In the genomic region with DNA sequence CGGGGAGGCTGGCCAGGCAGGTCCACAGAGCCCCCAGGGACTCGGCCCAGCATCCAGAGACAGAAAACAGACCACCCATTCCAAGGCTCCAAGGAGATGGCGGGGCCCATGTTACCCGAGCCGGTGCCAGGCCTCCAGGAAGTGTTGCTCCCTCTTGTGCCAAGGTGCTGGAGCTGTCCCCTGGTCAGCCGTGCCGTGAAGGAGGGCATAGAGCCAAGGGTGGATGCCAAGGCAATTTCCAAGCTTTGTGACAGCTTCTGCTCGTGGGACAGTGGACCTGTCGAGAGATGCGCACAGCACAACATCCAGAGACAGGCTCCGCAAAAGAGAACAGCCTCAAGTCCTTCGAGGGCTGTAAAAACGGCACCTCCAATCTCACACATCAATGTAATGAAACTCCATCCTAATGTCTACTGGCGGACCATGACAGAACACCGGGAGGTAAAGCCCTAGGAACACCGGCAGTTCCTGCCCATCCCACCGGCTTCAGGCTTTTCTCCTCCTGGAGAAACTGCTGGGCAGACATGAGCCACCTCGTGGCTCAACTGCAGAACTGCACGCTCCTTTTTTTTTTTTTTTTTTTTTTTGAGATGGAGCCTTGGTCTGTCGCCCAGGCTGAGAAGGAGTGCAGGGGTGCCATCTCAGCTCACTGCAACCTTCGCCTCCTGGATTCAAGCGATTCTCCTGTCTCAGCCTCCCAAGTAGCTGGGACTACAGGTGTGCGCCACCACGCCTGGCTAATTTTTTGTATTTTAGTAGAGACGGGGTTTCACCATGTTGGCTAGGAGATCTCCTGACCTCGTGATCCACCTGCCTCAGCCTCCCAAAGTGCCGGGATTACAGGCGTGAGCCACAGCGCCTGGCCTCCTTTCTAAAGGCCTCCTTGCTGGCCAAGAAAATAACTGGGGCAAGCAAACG, we compare ENCODE assay signal across 8 cellular contexts. TPM values are rescaled to one million over a fixed set of nuclear protein-coding genes. Genes with fewer than 3 reads are reported as not detected.
DNase-seq lines count a peak whose midpoint lies in the region; ATAC-seq and TF ChIP-seq lines count a peak whose summit lies in the region.

No MANE protein-coding gene starts in this region.

- H3K9me3 ChIP-seq in AG04450 (ENCODE audit: control insufficient read depth, insufficient read depth, low read length) (no peaks in the 10 kb centered on the region), ovary (no peaks in the 10 kb centered on the region)

- H3K4me1 ChIP-seq in foreskin keratinocyte (no peaks in the 10 kb centered on the region), ovary (ENCODE audit: insufficient read depth) (no peaks in the 10 kb centered on the region)

- H3K4me3 ChIP-seq in AG04450 (ENCODE audit: low read depth, low read length) (no peak overlapping the region), ovary (no peak overlapping the region)

- no peak overlapping the region for H3K27ac ChIP-seq in AG04450 (ENCODE audit: low read depth, low read length)
- H3K27ac ChIP-seq in foreskin keratinocyte: no peak overlapping the region
- H3K27ac ChIP-seq in ovary: no peak overlapping the region

- H3K36me3 Mint-ChIP-seq in activated CD4-positive, alpha-beta T cell treated with anti-CD3 and anti-CD28 coated beads, Interleukin-2, amount 10 ng/mL, durations not matched to agents 7 days and 5 days (ENCODE audit: low read depth): peaks cover 25% of the 10 kb centered on the region

- no peaks in the 10 kb centered on the region for H3K27me3 Mint-ChIP-seq in activated CD4-positive, alpha-beta T cell treated with anti-CD3 and anti-CD28 coated beads, Interleukin-2, amount 10 ng/mL, durations not matched to agents 7 days and 5 days

- ATAC-seq in foreskin keratinocyte (peak; percentile 51), HG02884 (IDR thresholded peaks at IDR 0.05; ENCODE audit: unreplicated experiment) (no peak)

- TF ChIP-seq CTCF in AG04450 (IDR thresholded peaks at IDR 0.05; ENCODE audit: low read depth, low read length) (peak; percentile 83), foreskin keratinocyte (conservative IDR thresholded peaks at IDR 0.05) (peak; percentile 66), ovary (IDR thresholded peaks at IDR 0.05) (peak; percentile 12 to 74 (median 43))

- TF ChIP-seq POLR2A in ovary (IDR thresholded peaks at IDR 0.05): no peak

- DNase-seq in AG04450 (ENCODE audit: low read depth, low spot score): peak; percentile 23
- DNase-seq in G401 (ENCODE audit: low spot score): peak; percentile 85
- peak; percentile 42 for DNase-seq in NCI-H146 treated with DMSO at 0.1 percent for 48 hours (lab: John Stamatoyannopoulos, UW; ENCODE audit: unreplicated experiment)
- peak; percentile 19 for DNase-seq in activated CD4-positive, alpha-beta T cell treated with anti-CD3 and anti-CD28 coated beads, Interleukin-2, amount 10 ng/mL, durations not matched to agents 7 days and 5 days
- peak in 1 of 2 donors; percentile 30 for DNase-seq in foreskin keratinocyte
- DNase-seq in ovary: peak in 3 of 5 donors; percentile 22 to 45 (median 35)
- DNase-seq in activated CD4-positive, CD25-positive, alpha-beta regulatory T cell (lab: John Stamatoyannopoulos, UW): no peak

- H3K27me3 ChIP-seq in AG04450 (ENCODE audit: control insufficient read depth, insufficient read depth, low read length): no peaks in the 10 kb centered on the region
- H3K27me3 ChIP-seq in foreskin keratinocyte: no peaks in the 10 kb centered on the region
- H3K27me3 ChIP-seq in ovary: no peaks in the 10 kb centered on the region

- CTCF ChIA-PET in AG04450 (lab: Charles Lee): interaction anchor here (0.6 to 4.0 kb wide), 9 partner anchors 12 to 489 kb away, joined by 3 to 61 read pairs (median 6); no protein-coding TSS in a partner anchor
- CTCF ChIA-PET in activated CD4-positive, alpha-beta T cell treated with anti-CD3 and anti-CD28 coated beads, Interleukin-2, amount 10 ng/mL, durations not matched to agents 7 days and 5 days (lab: Charles Lee): interaction anchor here (0.6 to 1.6 kb wide), 8 partner anchors 8 to 322 kb away, joined by 3 to 6 read pairs (median 4); no protein-coding TSS in a partner anchor

- H3K4me3 Mint-ChIP-seq in activated CD4-positive, alpha-beta T cell treated with anti-CD3 and anti-CD28 coated beads, Interleukin-2, amount 10 ng/mL, durations not matched to agents 7 days and 5 days: no peak overlapping the region

- no peak overlapping the region for H3K27ac Mint-ChIP-seq in activated CD4-positive, alpha-beta T cell treated with anti-CD3 and anti-CD28 coated beads, Interleukin-2, amount 10 ng/mL, durations not matched to agents 7 days and 5 days

- in situ Hi-C loops in G401 (cut with HindIII; ENCODE audit: low sequenced_read_pairs): no loop called here

- H3K36me3 ChIP-seq in ovary: no peaks in the 10 kb centered on the region

- TF ChIP-seq EP300 in ovary (IDR thresholded peaks at IDR 0.05): no peak

- POLR2A ChIA-PET in AG04450 (lab: Yijun Ruan, JAX): no interaction called here
- POLR2A ChIA-PET in activated CD4-positive, alpha-beta T cell treated with anti-CD3 and anti-CD28 coated beads, Interleukin-2, amount 10 ng/mL, durations not matched to agents 7 days and 5 days (lab: Charles Lee): no interaction called here

- 48 to 56% (median 49%) methylated on average over 30 of the region's 30 CpGs for WGBS in ovary, 3 donors

- intact Hi-C loops in ovary (cut with DNase I): loop anchor here in 3 of 4 donors (5.0 to 10.0 kb wide), 2 partner anchors 61 to 63 kb away; no protein-coding TSS in a partner anchor

- H3K9me3 Mint-ChIP-seq in activated CD4-positive, alpha-beta T cell treated with anti-CD3 and anti-CD28 coated beads, Interleukin-2, amount 10 ng/mL, durations not matched to agents 7 days and 5 days: no peaks in the 10 kb centered on the region

- H3K4me1 Mint-ChIP-seq in activated CD4-positive, alpha-beta T cell treated with anti-CD3 and anti-CD28 coated beads, Interleukin-2, amount 10 ng/mL, durations not matched to agents 7 days and 5 days: peaks cover 16% of the 10 kb centered on the region

RNA-seq across cellular contexts. Expression of a gene that starts 30.9 kb away (rescaled TPM):
- not detected in 2 replicates for polyA plus RNA-seq in AG04450 (2011; rRNA removed)
- polyA minus RNA-seq in AG04450 (2011; rRNA and poly(A)+ RNA removed): not detected in 2 replicates
- not detected in 2 replicates for total RNA-seq in G401 (2014; rRNA removed; shearing (Covaris generic))
- not detected for total RNA-seq in activated CD4-positive, alpha-beta T cell treated with anti-CD3 and anti-CD28 coated beads, Interleukin-2, amount 10 ng/mL, durations not matched to agents 7 days and 5 days
- total RNA-seq in foreskin keratinocyte: not detected in 2 replicates
- polyA plus RNA-seq in foreskin keratinocyte: not detected in 2 replicates
- not detected for total RNA-seq in ovary
- not detected for polyA plus RNA-seq in ovary

RNA-seq across cellular contexts. Expression of a gene that starts 44.0 kb away (rescaled TPM):
- polyA plus RNA-seq in AG04450 (2011; rRNA removed) (not detected in 2 replicates), foreskin keratinocyte (not detected in 2 replicates), ovary (under 1 TPM in 1 of 2 donors, not detected in 1; 0.86 TPM)
- not detected in 2 replicates for polyA minus RNA-seq in AG04450 (2011; rRNA and poly(A)+ RNA removed)
- not detected in 2 replicates for total RNA-seq in G401 (2014; rRNA removed; shearing (Covaris generic))
- total RNA-seq in activated CD4-positive, alpha-beta T cell treated with anti-CD3 and anti-CD28 coated beads, Interleukin-2, amount 10 ng/mL, durations not matched to agents 7 days and 5 days: not detected
- total RNA-seq in foreskin keratinocyte (not detected in 2 replicates), ovary (under 1 TPM in 1 of 7 donors, not detected in 6; 0.61 TPM)

RNA-seq across cellular contexts. Expression of a gene that starts 44.2 kb away (rescaled TPM):
- polyA plus RNA-seq in AG04450 (2011; rRNA removed) (16.2 and 20.0 TPM in 2 replicates), foreskin keratinocyte (9.8 and 10.4 TPM in 2 replicates), ovary (10 to 100 TPM in 1 of 2 donors, 1 to 10 TPM in 1; 9.4 to 15.2 TPM)
- 18.2 and 23.7 TPM in 2 replicates for polyA minus RNA-seq in AG04450 (2011; rRNA and poly(A)+ RNA removed)
- total RNA-seq in G401 (2014; rRNA removed; shearing (Covaris generic)): 13.0 and 19.4 TPM in 2 replicates
- 10 to 100 TPM; 22.2 to 24.4 TPM for total RNA-seq in activated CD4-positive, alpha-beta T cell treated with anti-CD3 and anti-CD28 coated beads, Interleukin-2, amount 10 ng/mL, durations not matched to agents 7 days and 5 days
- total RNA-seq in foreskin keratinocyte (17.6 and 19.1 TPM in 2 replicates), ovary (10 to 100 TPM in 5 of 7 donors, 1 to 10 TPM in 2; 8.8 to 13.2 (median 11.8) TPM)

RNA-seq across cellular contexts. Expression of a gene that starts 44.2 kb away (rescaled TPM):
- polyA plus RNA-seq in AG04450 (2011; rRNA removed): 3.1 and 3.7 TPM in 2 replicates
- 4.7 and 6.4 TPM in 2 replicates for polyA minus RNA-seq in AG04450 (2011; rRNA and poly(A)+ RNA removed)
- total RNA-seq in G401 (2014; rRNA removed; shearing (Covaris generic)): 3.8 and 8.8 TPM in 2 replicates
- 1 to 10 TPM; 8.5 to 9.0 TPM for total RNA-seq in activated CD4-positive, alpha-beta T cell treated with anti-CD3 and anti-CD28 coated beads, Interleukin-2, amount 10 ng/mL, durations not matched to agents 7 days and 5 days
- 4.5 TPM in 2 replicates for total RNA-seq in foreskin keratinocyte
- polyA plus RNA-seq in foreskin keratinocyte: 3.3 TPM in 2 replicates
- 10 to 100 TPM in 1 of 7 donors, 1 to 10 TPM in 6; 4.2 to 10.2 (median 7.3) TPM for total RNA-seq in ovary
- 1 to 10 TPM; 5.2 to 5.5 TPM for polyA plus RNA-seq in ovary

RNA-seq across cellular contexts. Expression of a gene that starts 57.9 kb away (rescaled TPM):
- polyA plus RNA-seq in AG04450 (2011; rRNA removed) (2.0 and 3.1 TPM in 2 replicates), foreskin keratinocyte (1.8 and 2.4 TPM in 2 replicates), ovary (10 to 100 TPM in 1 of 2 donors, 1 to 10 TPM in 1; 4.2 to 22.8 TPM)
- 2.5 and 2.9 TPM in 2 replicates for polyA minus RNA-seq in AG04450 (2011; rRNA and poly(A)+ RNA removed)
- 10.4 and 15.2 TPM in 2 replicates for total RNA-seq in G401 (2014; rRNA removed; shearing (Covaris generic))
- under 1 TPM; 0.62 to 0.65 TPM for total RNA-seq in activated CD4-positive, alpha-beta T cell treated with anti-CD3 and anti-CD28 coated beads, Interleukin-2, amount 10 ng/mL, durations not matched to agents 7 days and 5 days
- total RNA-seq in foreskin keratinocyte (3.1 and 3.3 TPM in 2 replicates), ovary (10 to 100 TPM; 13.2 to 27.4 (median 18.2) TPM)

Comparison
In these comparisons a context has a peak if more than half of its experiments do, and no peak if none do; other contexts are left out.
1. DNase-seq: peak in AG04450 (single experiment), G401 (single experiment), NCI-H146 treated with DMSO at 0.1 percent for 48 hours (single experiment), activated CD4-positive, alpha-beta T cell treated with anti-CD3 and anti-CD28 coated beads, Interleukin-2, amount 10 ng/mL, durations not matched to agents 7 days and 5 days (single experiment) and ovary (3 of 5); none in activated CD4-positive, CD25-positive, alpha-beta regulatory T cell (0 of 4).
2. Peak in every context shown above with its lines, with median percentiles within 50 percentile points of each other: CTCF ChIP-seq.